8 cellular contexts compared by ENCODE assay signal in the genomic region with DNA sequence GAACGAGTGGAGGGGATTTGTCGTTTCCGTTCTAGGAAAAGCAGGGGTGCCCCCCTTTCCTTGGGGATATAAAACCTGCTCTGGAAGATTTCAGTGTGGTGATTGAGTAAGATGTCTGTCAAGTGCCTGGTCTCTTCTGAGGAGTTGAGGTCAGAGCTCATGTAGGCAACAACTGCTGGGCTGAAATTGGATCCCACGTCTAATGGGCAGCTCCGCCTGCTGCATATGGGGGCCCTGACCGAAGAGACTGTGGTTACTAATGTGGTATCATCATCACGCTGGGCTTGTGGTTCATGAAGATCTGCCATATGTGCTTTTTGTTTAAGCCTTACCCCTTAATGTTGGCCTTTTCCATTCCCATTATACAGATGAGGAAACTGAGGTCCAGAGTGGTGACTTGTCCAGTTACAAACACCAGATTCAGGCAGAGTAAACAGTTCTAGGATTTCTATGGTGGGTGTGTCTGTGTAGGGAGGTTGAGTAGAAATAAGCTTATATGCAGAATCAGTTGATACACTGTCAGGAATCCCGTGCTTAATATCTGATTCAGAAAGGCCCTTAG. TPM values are rescaled to one million over a fixed set of nuclear protein-coding genes. Genes with fewer than 3 reads are reported as not detected.
A peak's percentile ranks its signal among the peaks of the same experiment; 100 is the strongest.
DNase-seq lines count a peak whose midpoint lies in the region; ATAC-seq and TF ChIP-seq lines count a peak whose summit lies in the region.

No MANE protein-coding gene starts in this region.

- CTCF ChIA-PET in Calu3 (lab: Charles Lee) (interaction anchor here (0.9 kb wide), 1 partner anchor 13 kb away, joined by 4 read pairs; no protein-coding TSS in a partner anchor), T-cell (lab: Charles Lee) (interaction anchor here in 1 of 2 donors (0.9 to 2.7 kb wide), 2 partner anchors 24 to 153 kb away, joined by 3 to 10 read pairs; a partner anchor contains a TSS)

- TF ChIP-seq CTCF in Calu3 (IDR thresholded peaks at IDR 0.05; ENCODE audit: unreplicated experiment) (no peak), HFF-Myc (IDR thresholded peaks at IDR 0.05; ENCODE audit: low read depth, low read length, missing control alignments) (no peak), fibroblast of the aortic adventitia (IDR thresholded peaks at IDR 0.05; ENCODE audit: insufficient read depth, low read length) (no peak), progenitor cell of endocrine pancreas (IDR thresholded peaks at IDR 0.05; ENCODE audit: unreplicated experiment) (no peak)

- H3K27me3 Mint-ChIP-seq in Calu3 (ENCODE audit: unreplicated experiment) (no peaks in the 10 kb centered on the region), T-cell (no peaks in the 10 kb centered on the region), progenitor cell of endocrine pancreas (no peaks in the 10 kb centered on the region)

- POLR2A ChIA-PET in T-cell (lab: Charles Lee) = no interaction called here

- H3K9me3 Mint-ChIP-seq in Calu3 (ENCODE audit: low read depth, unreplicated experiment) (no peaks in the 10 kb centered on the region), T-cell (no peaks in the 10 kb centered on the region), progenitor cell of endocrine pancreas (ENCODE audit: low read depth) (no peaks in the 10 kb centered on the region)

- H3K36me3 Mint-ChIP-seq in Calu3 (ENCODE audit: insufficient read depth, unreplicated experiment) (peaks cover 28% of the 10 kb centered on the region), T-cell (peaks cover 13% of the 10 kb centered on the region), progenitor cell of endocrine pancreas (ENCODE audit: insufficient read depth) (peaks cover 3% of the 10 kb centered on the region)

- H3K4me3 Mint-ChIP-seq in Calu3 (ENCODE audit: low read depth, unreplicated experiment) (peak overlapping the region; percentile 100), T-cell (peak overlapping the region; percentile 99 to 100 (median 100)), progenitor cell of endocrine pancreas (ENCODE audit: low read depth) (peak overlapping the region; percentile 93)

- H3K4me3 ChIP-seq in HFF-Myc (replicated peaks; ENCODE audit: low read depth, low read length) = peak overlapping the region; percentile 73
- H3K4me3 ChIP-seq in fibroblast of the aortic adventitia (ENCODE audit: low read depth, low read length) = peak overlapping the region; percentile 93

- DNase-seq in Calu3 = peak; percentile 23
- DNase-seq in HFF-Myc (ENCODE audit: extremely low read depth, low read depth) = no peak
- no peak for DNase-seq in T-cell
- peak; percentile 61 for DNase-seq in fibroblast of the aortic adventitia (ENCODE audit: low read depth)
- DNase-seq in progenitor cell of endocrine pancreas (ENCODE audit: low spot score, unreplicated experiment) = no peak
- DNase-seq in NCI-H748 treated with DMSO at 0.1 percent for 48 hours (lab: John Stamatoyannopoulos, UW) = no peak
- no peak for DNase-seq in HK-2 (ENCODE audit: unreplicated experiment)

- intact Hi-C loops in Calu3 (cut with micrococcal nuclease; ENCODE audit: unreplicated experiment) = loop anchor here (10.0 kb wide), 1 partner anchor 1382 kb away; no protein-coding TSS in a partner anchor

- peak overlapping the region; percentile 95 for H3K27ac Mint-ChIP-seq in Calu3 (ENCODE audit: unreplicated experiment)
- H3K27ac Mint-ChIP-seq in T-cell = peak overlapping the region; percentile 98
- H3K27ac Mint-ChIP-seq in progenitor cell of endocrine pancreas = peak overlapping the region; percentile 99

- TSS peak; percentile 72 for BruUV-seq in Calu3 (replicated peaks; lab: Mats Ljungman, UMichigan)

- peaks cover 15% of the 10 kb centered on the region for H3K4me1 Mint-ChIP-seq in Calu3 (ENCODE audit: low read depth, unreplicated experiment)
- peaks cover 42 to 63% (median 61%) of the 10 kb centered on the region in 3 donors for H3K4me1 Mint-ChIP-seq in T-cell
- H3K4me1 Mint-ChIP-seq in progenitor cell of endocrine pancreas (ENCODE audit: low read depth) = peaks cover 8% of the 10 kb centered on the region

- no peak for ATAC-seq in T-cell (replicated peaks in 1 of 4)
- ATAC-seq in GM18858 (IDR thresholded peaks at IDR 0.05; ENCODE audit: unreplicated experiment) = no peak

RNA-seq across cellular contexts. Expression of a gene that starts 0.6 kb away (rescaled TPM):
- total RNA-seq in Calu3 (2022) (38.5 and 43.0 TPM in 2 replicates), T-cell (10 to 100 TPM in 3 of 5 donors, 1 to 10 TPM in 2; 8.5 to 18.3 (median 15.9) TPM), fibroblast of the aortic adventitia (ENCODE audit: low replicate concordance) (23.1 and 68.1 TPM in 2 replicates), progenitor cell of endocrine pancreas (23.8 and 27.2 TPM in 2 replicates)

RNA-seq across cellular contexts. Expression of a gene that starts 7.8 kb away (rescaled TPM):
- total RNA-seq in Calu3 (2022) (16.9 and 20.4 TPM in 2 replicates), T-cell (10 to 100 TPM in 2 of 5 donors, 1 to 10 TPM in 3; 4.1 to 19.3 (median 8.1) TPM), fibroblast of the aortic adventitia (ENCODE audit: low replicate concordance) (6.1 and 15.6 TPM in 2 replicates), progenitor cell of endocrine pancreas (16.5 and 17.6 TPM in 2 replicates)

RNA-seq across cellular contexts. Expression of a gene that starts 23.3 kb away (rescaled TPM):
- 75.3 and 91.7 TPM in 2 replicates for total RNA-seq in Calu3 (2022)
- total RNA-seq in T-cell = 10 to 100 TPM; 45.2 to 69.9 (median 53.0) TPM
- 75.2 and 87.7 TPM in 2 replicates for total RNA-seq in fibroblast of the aortic adventitia (ENCODE audit: low replicate concordance)
- total RNA-seq in progenitor cell of endocrine pancreas = 73.8 and 77.3 TPM in 2 replicates

RNA-seq across cellular contexts. Expression of a gene that starts 33.5 kb away (rescaled TPM):
- not detected in 2 replicates for total RNA-seq in Calu3 (2022)
- total RNA-seq in T-cell = under 1 TPM; 0.28 to 0.72 (median 0.64) TPM
- not detected in 2 replicates for total RNA-seq in fibroblast of the aortic adventitia (ENCODE audit: low replicate concordance)
- 0.31 and 0.43 TPM in 2 replicates for total RNA-seq in progenitor cell of endocrine pancreas

Comparison
In these comparisons a context has a peak if more than half of its experiments do, and no peak if none do; other contexts are left out.
1. DNase-seq: peak in Calu3 (single experiment) and fibroblast of the aortic adventitia (single experiment); none in HFF-Myc (single experiment), T-cell (0 of 34), progenitor cell of endocrine pancreas (single experiment), NCI-H748 treated with DMSO at 0.1 percent for 48 hours (single experiment) and HK-2 (single experiment).
2. Peak in every context shown above with its lines, with median percentiles within 50 percentile points of each other: H3K27ac Mint-ChIP-seq and H3K4me3 Mint-ChIP-seq.